9 cellular contexts compared by ENCODE assay signal in the genomic region with DNA sequence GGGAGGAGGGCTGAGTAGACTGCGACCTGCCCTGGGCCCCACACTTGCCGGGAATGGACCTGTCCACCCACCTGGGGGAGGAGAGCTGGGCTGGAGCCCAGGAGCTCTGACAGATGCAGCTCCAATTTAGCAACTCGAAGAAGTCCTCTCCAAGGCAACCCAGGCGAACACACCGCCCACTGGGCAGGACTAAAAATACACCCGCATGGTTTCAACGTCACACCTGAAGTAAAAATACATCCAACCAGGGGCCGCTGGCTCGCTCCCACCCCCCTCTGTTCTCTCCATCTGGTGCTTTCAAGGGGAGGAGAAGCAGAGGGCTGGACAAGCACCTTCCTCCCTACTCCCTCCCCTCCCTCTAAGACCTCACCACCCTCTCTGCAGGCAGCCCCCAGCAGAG.
DNase-seq lines count a peak whose midpoint lies in the region; ATAC-seq, FAIRE-seq and TF ChIP-seq lines count a peak whose summit lies in the region.
"Had no signal": no experiment of that assay in that cellular context is flagged by ENCODE, and none has a peak within 500 bp of the region (broad histone marks: within the 10 kb centered on the region; RNA-seq: fewer than 3 reads in every experiment).

No MANE protein-coding gene starts in this region.

- DNase-seq in NCI-H1092 treated with DMSO at 0.1 percent for 48 hours (lab: John Stamatoyannopoulos, UW) (peak; percentile 59), breast epithelium (ENCODE audit: low spot score in 2 of 2) (peak in 1 of 2 donors; percentile 88), spleen (peak; percentile 63), T-helper 9 cell (no peak), H54 (ENCODE audit: insufficient read length, low spot score) (no peak), GM20000 (ENCODE audit: low spot score) (no peak)
- DNase-seq: DMS53 had no signal

- TF ChIP-seq CTCF in breast epithelium (IDR thresholded peaks at IDR 0.05) (no peak), spleen (IDR thresholded peaks at IDR 0.05 in 8 of 11, conservative IDR thresholded peaks at IDR 0.05 in 3 of 11) (no peak), GM20000 (IDR thresholded peaks at IDR 0.05; ENCODE audit: extremely low read depth, missing control alignments) (no peak)

- TF ChIP-seq POLR2A in breast epithelium (IDR thresholded peaks at IDR 0.05) (no peak), spleen (IDR thresholded peaks at IDR 0.05) (no peak), H54 (IDR thresholded peaks at IDR 0.05; ENCODE audit: low read depth, low read length) (no peak)

- H3K36me3 ChIP-seq in breast epithelium (no peaks in the 10 kb centered on the region), spleen (no peaks in the 10 kb centered on the region)

- peaks cover 0 to 9% of the 10 kb centered on the region in 2 donors for H3K27me3 ChIP-seq in breast epithelium
- H3K27me3 ChIP-seq in layer of hippocampus (ENCODE audit: control insufficient read depth, insufficient read depth, low read length): peaks cover 2% of the 10 kb centered on the region
- H3K27me3 ChIP-seq in spleen (replicated peaks in 1 of 7): peaks cover 0 to 71% (median 0%) of the 10 kb centered on the region in 7 donors

- H3K4me1 ChIP-seq in breast epithelium (no peaks in the 10 kb centered on the region), spleen (no peaks in the 10 kb centered on the region)

- no peak for FAIRE-seq in H54 (lab: Jason Lieb, UNC)

- no peaks in the 10 kb centered on the region for H3K9me3 ChIP-seq in breast epithelium
- H3K9me3 ChIP-seq in spleen: no peaks in the 10 kb centered on the region

- no peak for ATAC-seq in HG03139 (IDR thresholded peaks at IDR 0.05; ENCODE audit: unreplicated experiment)

- intact Hi-C loops in breast epithelium (cut with DNase I; ENCODE audit: low total_unique reads) (no loop called here), spleen (cut with DNase I; ENCODE audit: low total_unique reads) (no loop called here)

- peak overlapping the region in 1 of 3 donors; percentile 35 for H3K4me3 ChIP-seq in breast epithelium
- no peak overlapping the region for H3K4me3 ChIP-seq in spleen

- H3K27ac ChIP-seq in breast epithelium: peak overlapping the region; percentile 61 to 64
- H3K27ac ChIP-seq in layer of hippocampus (ENCODE audit: low read depth, low read length): peak overlapping the region; percentile 39
- no peak overlapping the region for H3K27ac ChIP-seq in spleen

- 45 to 69% (median 53%) methylated on average over 6 to 9 of the region's 9 CpGs for WGBS in spleen, 5 donors

Comparison
In these comparisons a context has a peak if more than half of its experiments do, and no peak if none do; other contexts are left out.
1. DNase-seq: peak in NCI-H1092 treated with DMSO at 0.1 percent for 48 hours (single experiment) and spleen (single experiment); none in T-helper 9 cell (single experiment), H54 (single experiment) and GM20000 (single experiment).
2. H3K27ac ChIP-seq: peak in breast epithelium (2 of 2) and layer of hippocampus (single experiment); none in spleen (0 of 8).